8 cellular contexts compared by ENCODE assay signal in the genomic region with DNA sequence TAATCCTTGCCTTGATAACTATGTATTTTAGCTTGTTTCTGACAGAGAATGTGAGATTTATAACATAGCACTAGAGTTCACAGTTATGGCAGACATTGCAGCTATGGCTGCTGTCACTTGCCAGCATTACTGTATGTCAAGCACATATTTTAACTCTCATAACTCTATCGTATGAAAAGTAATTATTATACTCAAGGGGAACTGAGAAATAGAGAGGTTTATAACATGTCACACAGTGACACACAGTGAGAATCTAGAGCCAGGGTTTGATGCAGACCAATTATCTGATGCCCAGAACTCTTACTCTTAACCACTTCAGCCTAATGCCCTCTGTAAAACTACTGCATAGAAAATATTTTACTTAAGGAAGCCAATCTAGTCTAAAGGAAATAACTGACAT.
"Had no signal": no experiment of that assay in that cellular context is flagged by ENCODE, and none has a peak within 500 bp of the region (broad histone marks: within the 10 kb centered on the region; RNA-seq: fewer than 3 reads in every experiment).

No MANE protein-coding gene starts in this region.

- DNase-seq: IMR-90, KBM-7, KG1 had no signal

- H3K27me3 Mint-ChIP-seq: IgD-negative memory B cell had no signal

- FAIRE-seq: HepG2, HTR-8/SVneo, K562 had no signal

- H3K4me1 Mint-ChIP-seq: IgD-negative memory B cell had no signal

- H3K27ac ChIP-seq: HL-60 had no signal

- H3K4me3 Mint-ChIP-seq: IgD-negative memory B cell had no signal

- H3K4me3 ChIP-seq: K562 had no signal

- H3K27ac Mint-ChIP-seq: IgD-negative memory B cell had no signal

- ATAC-seq: HepG2, K562 had no signal
